ENCODE assay signal across 10 cellular contexts in genomic region chr11:12215192-12215591, GRCh38.
A peak's percentile ranks its signal among the peaks of the same experiment; 100 is the strongest.
DNase-seq lines count a peak whose midpoint lies in the region; ATAC-seq and TF ChIP-seq lines count a peak whose summit lies in the region.
"Had no signal": no experiment of that assay in that cellular context is flagged by ENCODE, and none has a peak within 500 bp of the region (broad histone marks: within the 10 kb centered on the region; RNA-seq: fewer than 3 reads in every experiment).

No MANE protein-coding gene starts in this region.

- no peak for ATAC-seq in activated CD8-positive, alpha-beta memory T cell treated with anti-CD3 and anti-CD28 coated beads, Interleukin-2, amount 10 ng/mL, durations not matched to agents 7 days and 5 days
- ATAC-seq in psoas muscle, result no peak
- ATAC-seq in GM21529 (IDR thresholded peaks at IDR 0.05; ENCODE audit: unreplicated experiment), result no peak

- H3K4me1 ChIP-seq in stomach smooth muscle (ENCODE audit: control insufficient read depth, insufficient read depth, low read length), result peaks cover 74% of the 10 kb centered on the region
- peaks cover 14% of the 10 kb centered on the region for H3K4me1 ChIP-seq in psoas muscle

- H3K36me3 ChIP-seq in stomach smooth muscle (ENCODE audit: control insufficient read depth in 2 of 2, insufficient read depth in 2 of 2, low read length in 2 of 2) (peaks cover 33 to 45% of the 10 kb centered on the region in 2 donors), psoas muscle (ENCODE audit: insufficient read depth in 1 of 2, low read depth in 1 of 2) (peaks cover 0 to 8% of the 10 kb centered on the region in 2 donors)

- no peaks in the 10 kb centered on the region for H3K9me3 Mint-ChIP-seq in activated CD8-positive, alpha-beta memory T cell treated with anti-CD3 and anti-CD28 coated beads, Interleukin-2, amount 10 ng/mL, durations not matched to agents 7 days and 5 days (ENCODE audit: low read depth)

- no peak overlapping the region for H3K4me3 ChIP-seq in coronary artery
- no peak overlapping the region for H3K4me3 ChIP-seq in stomach smooth muscle (ENCODE audit: low read length in 2 of 2)
- H3K4me3 ChIP-seq in psoas muscle, result no peak overlapping the region

- H3K36me3 Mint-ChIP-seq in activated CD8-positive, alpha-beta memory T cell treated with anti-CD3 and anti-CD28 coated beads, Interleukin-2, amount 10 ng/mL, durations not matched to agents 7 days and 5 days, result peaks cover 56% of the 10 kb centered on the region

- no peak overlapping the region for H3K9ac ChIP-seq in stomach smooth muscle (ENCODE audit: low read length in 2 of 2)

- intact Hi-C loops in psoas muscle (cut with DNase I), result no loop called here

- H3K4me3 Mint-ChIP-seq in activated CD8-positive, alpha-beta memory T cell treated with anti-CD3 and anti-CD28 coated beads, Interleukin-2, amount 10 ng/mL, durations not matched to agents 7 days and 5 days, result no peak overlapping the region

- CTCF ChIA-PET in activated CD8-positive, alpha-beta memory T cell treated with anti-CD3 and anti-CD28 coated beads, Interleukin-2, amount 10 ng/mL, durations not matched to agents 7 days and 5 days (lab: Charles Lee), result interaction anchor here (0.9 to 1.7 kb wide), 6 partner anchors 9 to 171 kb away, joined by 3 to 9 read pairs (median 4); no protein-coding TSS in a partner anchor

- 90 to 97% (median 92%) methylated on average over 8 of the region's 8 CpGs for WGBS in psoas muscle, 3 donors

- H3K9me3 ChIP-seq in stomach smooth muscle (ENCODE audit: control insufficient read depth in 2 of 2, low read length in 2 of 2) (no peaks in the 10 kb centered on the region), psoas muscle (no peaks in the 10 kb centered on the region)

- H3K27me3 ChIP-seq in stomach smooth muscle (ENCODE audit: control insufficient read depth in 1 of 2, insufficient read depth in 2 of 2, low read length in 2 of 2) (no peaks in the 10 kb centered on the region), psoas muscle (ENCODE audit: insufficient read depth in 3 of 3, low read length in 2 of 3) (no peaks in the 10 kb centered on the region)

- H3K27me3 Mint-ChIP-seq in activated CD8-positive, alpha-beta memory T cell treated with anti-CD3 and anti-CD28 coated beads, Interleukin-2, amount 10 ng/mL, durations not matched to agents 7 days and 5 days, result no peaks in the 10 kb centered on the region

- peak overlapping the region; percentile 30 to 84 for H3K27ac ChIP-seq in coronary artery
- peak overlapping the region; percentile 75 for H3K27ac ChIP-seq in stomach smooth muscle (ENCODE audit: low read length)
- H3K27ac ChIP-seq in psoas muscle, result no peak overlapping the region

- TF ChIP-seq CTCF in coronary artery (IDR thresholded peaks at IDR 0.05) (no peak), psoas muscle (IDR thresholded peaks at IDR 0.05) (no peak)

- no peak for DNase-seq in activated CD8-positive, alpha-beta memory T cell treated with anti-CD3 and anti-CD28 coated beads, Interleukin-2, amount 10 ng/mL, durations not matched to agents 7 days and 5 days
- no peak for DNase-seq in activated CD8-positive, alpha-beta memory T cell treated with anti-CD3 and anti-CD28 coated beads for 24 hours
- peak; percentile 42 for DNase-seq in NCI-H2029 treated with DMSO at 0.1 percent for 48 hours (lab: John Stamatoyannopoulos, UW)
- DNase-seq in coronary artery (ENCODE audit: low spot score), result no peak
- no peak for DNase-seq in psoas muscle
- DNase-seq in RKO (ENCODE audit: low spot score), result no peak
- DNase-seq: activated naive CD4-positive, alpha-beta T cell; NCI-H510A treated with DMSO at 0.1 percent for 48 hours had no signal

- H3K27ac Mint-ChIP-seq in activated CD8-positive, alpha-beta memory T cell treated with anti-CD3 and anti-CD28 coated beads, Interleukin-2, amount 10 ng/mL, durations not matched to agents 7 days and 5 days, result peak overlapping the region; percentile 44

- H3K4me1 Mint-ChIP-seq in activated CD8-positive, alpha-beta memory T cell treated with anti-CD3 and anti-CD28 coated beads, Interleukin-2, amount 10 ng/mL, durations not matched to agents 7 days and 5 days, result peaks cover 15% of the 10 kb centered on the region
